Comparison of ENCODE assay signal across 12 cellular contexts in the genomic region with DNA sequence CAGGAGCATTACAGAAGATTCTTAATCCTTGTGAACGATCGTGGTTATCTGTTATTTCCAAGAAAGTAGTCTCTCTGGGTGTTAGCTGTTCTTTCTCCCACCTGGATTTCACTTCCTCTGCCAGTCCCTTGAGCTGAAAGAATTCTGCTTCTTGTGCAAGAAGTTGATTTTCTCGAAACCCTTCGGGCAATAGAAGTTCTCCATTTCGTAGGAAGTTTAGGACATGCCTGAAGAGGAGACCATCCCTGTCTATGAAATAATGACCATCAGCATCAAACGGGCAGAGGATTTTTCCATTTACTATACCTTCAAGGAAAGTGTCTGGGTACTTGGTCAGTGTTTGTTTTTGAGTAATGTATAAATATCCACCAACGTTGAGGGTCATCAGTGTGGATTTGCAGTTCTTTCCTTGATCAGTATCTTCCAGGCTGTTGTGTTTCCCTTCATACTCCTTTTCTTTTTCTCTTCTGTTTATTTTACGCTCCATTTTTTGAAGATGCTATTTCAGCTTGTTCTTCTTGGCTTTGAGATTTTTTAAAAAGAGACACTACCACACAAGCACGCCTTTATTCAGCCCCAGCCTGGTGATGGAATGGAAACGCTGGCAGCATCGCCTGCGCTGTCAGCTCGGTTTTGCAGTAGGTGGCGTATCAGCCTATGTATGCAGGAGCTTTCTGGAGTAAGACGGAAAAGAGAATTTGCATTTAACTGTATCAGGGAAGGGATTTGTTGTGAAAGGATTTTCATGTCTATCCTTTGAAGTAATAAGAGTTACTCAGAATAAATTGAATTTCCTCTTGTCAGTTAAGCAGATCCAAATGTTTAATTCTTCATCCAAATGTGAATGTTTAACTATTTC. TPM values are rescaled to one million over a fixed set of nuclear protein-coding genes. Genes with fewer than 3 reads are reported as not detected.
A peak's percentile ranks its signal among the peaks of the same experiment; 100 is the strongest.
DNase-seq lines count a peak whose midpoint lies in the region; FAIRE-seq and TF ChIP-seq lines count a peak whose summit lies in the region.
"Had no signal": no experiment of that assay in that cellular context is flagged by ENCODE, and none has a peak within 500 bp of the region (broad histone marks: within the 10 kb centered on the region; RNA-seq: fewer than 3 reads in every experiment).

No MANE protein-coding gene starts in this region.

- no peak overlapping the region for H3K4me3 ChIP-seq in BLaER1 treated with 17β-estradiol and CSF1 and Interleukin-3, amounts not matched to agents 10 nM and 100 nM
- peak overlapping the region; percentile 46 for H3K4me3 ChIP-seq in fibroblast of the aortic adventitia (ENCODE audit: low read depth, low read length)
- H3K4me3 ChIP-seq in muscle layer of duodenum (ENCODE audit: low read depth in 1 of 2, low read length in 2 of 2), result peak overlapping the region; percentile 30
- H3K4me3 ChIP-seq in vagina, result no peak overlapping the region
- no peak overlapping the region for H3K4me3 ChIP-seq in esophagus squamous epithelium
- H3K4me3 ChIP-seq: skin epidermis had no signal

- peak overlapping the region in 6 of 11 experiments; percentile 2 to 42 (median 24); a peak in 10 of 22 replicates for H3K4me2 ChIP-seq in BLaER1 treated with 17β-estradiol and CSF1 and Interleukin-3, amounts not matched to agents 10 nM and 100 nM

- peak; percentile 84 for TF ChIP-seq CTCF in fibroblast of the aortic adventitia (IDR thresholded peaks at IDR 0.05; ENCODE audit: insufficient read depth, low read length)
- no peak for TF ChIP-seq CTCF in vagina (IDR thresholded peaks at IDR 0.05)
- peak in 2 of 6 experiments; percentile 8 to 10 for TF ChIP-seq CTCF in esophagus squamous epithelium (IDR thresholded peaks at IDR 0.05)
- no peak for TF ChIP-seq CTCF in GM13977 (IDR thresholded peaks at IDR 0.05; ENCODE audit: extremely low read depth, insufficient read depth, missing control alignments)

- no peaks in the 10 kb centered on the region for H3K9me3 ChIP-seq in BLaER1 treated with 17β-estradiol and CSF1 and Interleukin-3, amounts not matched to agents 10 nM and 100 nM (replicated peaks in 1 of 11)
- H3K9me3 ChIP-seq in muscle layer of duodenum (ENCODE audit: control insufficient read depth in 1 of 2, low read length in 2 of 2) (no peaks in the 10 kb centered on the region), vagina (no peaks in the 10 kb centered on the region), esophagus squamous epithelium (no peaks in the 10 kb centered on the region)

- no peak overlapping the region for H3K9ac ChIP-seq in BLaER1 treated with 17β-estradiol and CSF1 and Interleukin-3, amounts not matched to agents 10 nM and 100 nM

- peak; percentile 68 for FAIRE-seq in TTC549 (lab: Jason Lieb, UNC)

- H4K20me1 ChIP-seq in BLaER1 treated with 17β-estradiol and CSF1 and Interleukin-3, amounts not matched to agents 10 nM and 100 nM, result peaks cover under 1 to 48% (median 19%) of the 10 kb centered on the region in 11 experiments; a peak in 16 of 22 replicates

- H3K27ac ChIP-seq in BLaER1 treated with 17β-estradiol and CSF1 and Interleukin-3, amounts not matched to agents 10 nM and 100 nM, result no peak overlapping the region
- H3K27ac ChIP-seq in muscle layer of duodenum (ENCODE audit: low read length) (no peak overlapping the region), vagina (no peak overlapping the region), esophagus squamous epithelium (no peak overlapping the region)
- H3K27ac ChIP-seq: skin epidermis had no signal

- H3K36me3 ChIP-seq in BLaER1 treated with 17β-estradiol and CSF1 and Interleukin-3, amounts not matched to agents 10 nM and 100 nM, result peaks cover 5 to 32% (median 19%) of the 10 kb centered on the region in 11 experiments; a peak in 13 of 22 replicates
- H3K36me3 ChIP-seq in muscle layer of duodenum (ENCODE audit: control insufficient read depth in 1 of 2, insufficient read depth in 2 of 2, low read length in 2 of 2), result no peaks in the 10 kb centered on the region
- H3K36me3 ChIP-seq in vagina, result no peaks in the 10 kb centered on the region
- no peaks in the 10 kb centered on the region for H3K36me3 ChIP-seq in esophagus squamous epithelium

- H3K4me1 ChIP-seq in BLaER1 treated with 17β-estradiol and CSF1 and Interleukin-3, amounts not matched to agents 10 nM and 100 nM, result peaks cover 14 to 46% (median 34%) of the 10 kb centered on the region in 10 experiments
- H3K4me1 ChIP-seq in muscle layer of duodenum (ENCODE audit: control insufficient read depth in 1 of 2, insufficient read depth in 2 of 2, low read length in 2 of 2), result peaks cover 0 to 17% of the 10 kb centered on the region in 2 donors
- H3K4me1 ChIP-seq in vagina, result no peaks in the 10 kb centered on the region
- peaks cover 0 to 6% (median 0%) of the 10 kb centered on the region in 3 donors for H3K4me1 ChIP-seq in esophagus squamous epithelium

- TF ChIP-seq POLR2A in vagina (IDR thresholded peaks at IDR 0.05) (no peak), esophagus squamous epithelium (IDR thresholded peaks at IDR 0.05) (no peak)

- intact Hi-C loops in vagina (cut with DNase I) (no loop called here), esophagus squamous epithelium (cut with DNase I) (no loop called here)

- in situ Hi-C loops in GM13977 (cut with MboI; ENCODE audit: low pct_unique_long_range_greater_than_20kb, low sequenced_read_pairs, unreplicated experiment), result no loop called here

- WGBS in esophagus squamous epithelium, 2 donors, result 75 to 84% methylated on average over 15 of the region's 15 CpGs

- H3K27me3 ChIP-seq in BLaER1 treated with 17β-estradiol and CSF1 and Interleukin-3, amounts not matched to agents 10 nM and 100 nM, result no peaks in the 10 kb centered on the region
- H3K27me3 ChIP-seq in muscle layer of duodenum (ENCODE audit: low read depth, low read length), result no peaks in the 10 kb centered on the region
- no peaks in the 10 kb centered on the region for H3K27me3 ChIP-seq in vagina
- no peaks in the 10 kb centered on the region for H3K27me3 ChIP-seq in esophagus squamous epithelium

- DNase-seq in fibroblast of the aortic adventitia (ENCODE audit: low read depth) (peak; percentile 87), vagina (ENCODE audit: extremely low spot score in 2 of 2) (no peak), esophagus squamous epithelium (lab: John Stamatoyannopoulos, UW) (no peak), amniotic stem cell (lab: John Stamatoyannopoulos, UW) (no peak), GM13977 (ENCODE audit: low spot score) (no peak)
- DNase-seq: activated CD8-positive, alpha-beta T cell treated with anti-CD3 and anti-CD28 coated beads, Interleukin-2, amount 10 ng/mL, durations not matched to agents 7 days and 5 days; erythroblast; NCI-H524 treated with DMSO at 0.1 percent for 48 hours had no signal

RNA-seq across cellular contexts. Expression of a gene that starts 6.5 kb away (rescaled TPM):
- total RNA-seq in fibroblast of the aortic adventitia (ENCODE audit: low replicate concordance) (not detected in 2 replicates), vagina (not detected), esophagus squamous epithelium (not detected)
- total RNA-seq: activated CD8-positive, alpha-beta T cell treated with anti-CD3 and anti-CD28 coated beads, Interleukin-2, amount 10 ng/mL, durations not matched to agents 7 days and 5 days had no signal

Comparison
In these comparisons a context has a peak if more than half of its experiments do, and no peak if none do; other contexts are left out.
1. H3K4me3 ChIP-seq: peak in fibroblast of the aortic adventitia (single experiment) and muscle layer of duodenum (2 of 2); none in BLaER1 treated with 17β-estradiol and CSF1 and Interleukin-3, amounts not matched to agents 10 nM and 100 nM (0 of 10), vagina (0 of 2) and esophagus squamous epithelium (0 of 4).